27 cellular contexts compared by ENCODE assay signal in the genomic region with DNA sequence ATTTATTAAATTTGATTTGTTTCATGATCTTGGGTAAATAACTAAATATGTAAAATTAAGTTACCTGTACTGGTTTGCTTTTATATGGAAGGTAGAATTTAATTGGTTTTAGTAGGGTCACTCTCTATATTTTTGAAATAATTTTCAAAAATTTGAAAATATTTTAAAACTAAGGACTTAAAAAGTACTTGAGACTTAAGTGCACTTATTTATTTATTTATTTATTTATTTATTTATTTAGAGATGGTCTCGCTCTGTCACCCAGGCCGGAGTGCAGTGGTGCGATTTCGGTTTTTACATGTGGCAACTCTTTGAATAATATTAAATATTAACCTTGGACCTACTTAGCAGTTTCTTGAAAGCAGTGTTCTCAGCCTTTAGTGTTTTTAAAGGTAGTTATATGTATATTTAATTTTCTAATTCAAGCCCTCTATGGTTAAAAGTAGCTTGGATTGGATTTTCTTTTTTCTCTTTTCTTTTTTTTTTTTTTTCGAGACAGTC.
"Had no signal": no experiment of that assay in that cellular context is flagged by ENCODE, and none has a peak within 500 bp of the region (broad histone marks: within the 10 kb centered on the region; RNA-seq: fewer than 3 reads in every experiment).

No MANE protein-coding gene starts in this region.

- H3K4me3 Mint-ChIP-seq: mesothelial cell of epicardium; naive B cell; natural killer cell; nephron progenitor cell; neural progenitor cell; stimulated activated memory B cell treated with anti-CD40 and anti-IgM and Interleukin-4, amounts not matched to agents 10 μg/mL and 1 μg/mL and 100 μg/mL, for 72 hours; stimulated activated naive CD8-positive, alpha-beta T cell treated with anti-CD3 and anti-CD28 coated beads, Interleukin-15, amount 100 ng/mL, for 72 hours had no signal

- H3K9me3 ChIP-seq: heart right ventricle, lower lobe of right lung, neutrophil, sigmoid colon, spleen, tibial nerve, upper lobe of left lung, vagina had no signal

- H3K27me3 Mint-ChIP-seq: naive B cell; progenitor cell of endocrine pancreas; stimulated activated memory B cell treated with anti-CD40 and anti-IgM and Interleukin-4, amounts not matched to agents 10 μg/mL and 1 μg/mL and 100 μg/mL, for 72 hours; stimulated activated naive CD8-positive, alpha-beta T cell treated with anti-CD3 and anti-CD28 coated beads, Interleukin-15, amount 100 ng/mL, for 72 hours had no signal

- FAIRE-seq: small intestine had no signal

- H3K9me3 Mint-ChIP-seq: mesothelial cell of epicardium; naive B cell; natural killer cell; nephron progenitor cell; neural progenitor cell; stimulated activated memory B cell treated with anti-CD40 and anti-IgM and Interleukin-4, amounts not matched to agents 10 μg/mL and 1 μg/mL and 100 μg/mL, for 72 hours; stimulated activated naive CD8-positive, alpha-beta T cell treated with anti-CD3 and anti-CD28 coated beads, Interleukin-15, amount 100 ng/mL, for 72 hours had no signal

- H2AFZ ChIP-seq: hepatocyte, neural progenitor cell had no signal

- H3K9ac ChIP-seq: neural progenitor cell had no signal

- H3K4me1 ChIP-seq: lower lobe of right lung, neural progenitor cell, sigmoid colon, upper lobe of left lung, vagina had no signal

- H3K27ac ChIP-seq: heart right ventricle, hepatocyte, lower lobe of right lung, neural progenitor cell, neutrophil, sigmoid colon, spleen, tibial nerve, upper lobe of left lung, vagina had no signal

- H3K4me1 Mint-ChIP-seq: nephron progenitor cell; neural progenitor cell; stimulated activated memory B cell treated with anti-CD40 and anti-IgM and Interleukin-4, amounts not matched to agents 10 μg/mL and 1 μg/mL and 100 μg/mL, for 72 hours; stimulated activated naive CD8-positive, alpha-beta T cell treated with anti-CD3 and anti-CD28 coated beads, Interleukin-15, amount 100 ng/mL, for 72 hours had no signal

- H3K27ac Mint-ChIP-seq: naive B cell; natural killer cell; nephron progenitor cell; neural progenitor cell; progenitor cell of endocrine pancreas; stimulated activated memory B cell treated with anti-CD40 and anti-IgM and Interleukin-4, amounts not matched to agents 10 μg/mL and 1 μg/mL and 100 μg/mL, for 72 hours had no signal

- H3K36me3 Mint-ChIP-seq: natural killer cell had no signal

- DNase-seq: heart right ventricle; kidney; lower lobe of right lung; mesendoderm; naive B cell; natural killer cell; nephron progenitor cell; occipital lobe; retina; right cardiac atrium; sigmoid colon; small intestine; spleen; stimulated activated CD4-positive, alpha-beta T cell treated with anti-CD3 and anti-CD28 coated beads, Interleukin-4, amount 100 ng/mL, for 24 hours; stimulated activated CD8-positive, alpha-beta memory T cell treated with anti-CD3 and anti-CD28 coated beads, Interleukin-4, amount 100 ng/mL, for 48 hours; stimulated activated naive CD4-positive, alpha-beta T cell treated with Interleukin-2 at 50 U/mL for 16 hours; stimulated activated naive CD8-positive, alpha-beta T cell treated with anti-CD3 and anti-CD28 coated beads, Interleukin-15, amount 100 ng/mL, for 72 hours; substantia nigra; upper lobe of left lung had no signal

- H3K27me3 ChIP-seq: heart right ventricle, hepatocyte, neural progenitor cell, neutrophil, sigmoid colon, spleen, tibial nerve, upper lobe of left lung, vagina had no signal

- ATAC-seq: heart right ventricle; lower lobe of right lung; natural killer cell; right cardiac atrium; stimulated activated memory B cell treated with anti-CD40 and anti-IgM and Interleukin-4, amounts not matched to agents 10 μg/mL and 1 μg/mL and 100 μg/mL, for 72 hours; stimulated activated naive CD8-positive, alpha-beta T cell treated with anti-CD3 and anti-CD28 coated beads, Interleukin-15, amount 100 ng/mL, for 72 hours had no signal

- H3K4me2 ChIP-seq: hepatocyte, neural progenitor cell had no signal

- H3K4me3 ChIP-seq: heart right ventricle, hepatocyte, lower lobe of right lung, neural progenitor cell, sigmoid colon, spleen, tibial nerve, upper lobe of left lung, vagina had no signal
